17 cellular contexts compared by ENCODE assay signal in genomic region chr14:105151131-105151837, GRCh38.
"Had no signal": no experiment of that assay in that cellular context is flagged by ENCODE, and none has a peak within 500 bp of the region (broad histone marks: within the 10 kb centered on the region; RNA-seq: fewer than 3 reads in every experiment).

No MANE protein-coding gene starts in this region.

- H3K4me3 Mint-ChIP-seq: activated CD8-positive, alpha-beta T cell treated with anti-CD3 and anti-CD28 coated beads, Interleukin-2, amount 10 ng/mL, durations not matched to agents 7 days and 5 days; neural crest cell; stimulated activated memory B cell treated with anti-CD40 and anti-IgM and Interleukin-4, amounts not matched to agents 10 μg/mL and 1 μg/mL and 100 μg/mL, for 72 hours had no signal

- H3K36me3 ChIP-seq: ovary, vagina had no signal

- H3K36me3 Mint-ChIP-seq: stimulated activated memory B cell treated with anti-CD40 and anti-IgM and Interleukin-4, amounts not matched to agents 10 μg/mL and 1 μg/mL and 100 μg/mL, for 72 hours had no signal

- H3K27ac ChIP-seq: body of pancreas, left lung, ovary, tibial artery, vagina, VCaP had no signal

- DNase-seq: activated CD8-positive, alpha-beta memory T cell treated with anti-CD3 and anti-CD28 coated beads, Interleukin-2, amount 50 U/mL, for 48 hours; activated CD8-positive, alpha-beta T cell treated with anti-CD3 and anti-CD28 coated beads, Interleukin-2, amount 10 ng/mL, durations not matched to agents 7 days and 5 days; activated naive CD4-positive, alpha-beta T cell; cerebellar nuclear complex; dermis blood vessel endothelial cell; esophagus squamous epithelium; foreskin fibroblast; retina; stimulated activated CD4-positive, alpha-beta T cell treated with anti-CD3 and anti-CD28 coated beads, Interleukin-1b, Interleukin-23, amount 100 ng/mL, for 48 hours; tibial artery had no signal

- H3K27me3 ChIP-seq: body of pancreas, left lung, ovary, vagina had no signal

- H3K9me3 Mint-ChIP-seq: neural crest cell; stimulated activated memory B cell treated with anti-CD40 and anti-IgM and Interleukin-4, amounts not matched to agents 10 μg/mL and 1 μg/mL and 100 μg/mL, for 72 hours had no signal

- H3K27ac Mint-ChIP-seq: activated CD8-positive, alpha-beta T cell treated with anti-CD3 and anti-CD28 coated beads, Interleukin-2, amount 10 ng/mL, durations not matched to agents 7 days and 5 days; stimulated activated memory B cell treated with anti-CD40 and anti-IgM and Interleukin-4, amounts not matched to agents 10 μg/mL and 1 μg/mL and 100 μg/mL, for 72 hours had no signal

- ATAC-seq: activated CD8-positive, alpha-beta T cell treated with anti-CD3 and anti-CD28 coated beads, Interleukin-2, amount 10 ng/mL, durations not matched to agents 7 days and 5 days; body of pancreas; left lung; stimulated activated memory B cell treated with anti-CD40 and anti-IgM and Interleukin-4, amounts not matched to agents 10 μg/mL and 1 μg/mL and 100 μg/mL, for 72 hours had no signal

- H3K4me3 ChIP-seq: body of pancreas, esophagus squamous epithelium, left lung, ovary, tibial artery, vagina had no signal

- H3K9me3 ChIP-seq: body of pancreas, esophagus squamous epithelium, left lung, ovary, tibial artery, vagina had no signal

- H3K4me1 Mint-ChIP-seq: neural crest cell; stimulated activated memory B cell treated with anti-CD40 and anti-IgM and Interleukin-4, amounts not matched to agents 10 μg/mL and 1 μg/mL and 100 μg/mL, for 72 hours had no signal

- H3K4me1 ChIP-seq: body of pancreas, left lung, tibial artery, vagina had no signal
